ENCODE assay signal across 17 cellular contexts in genomic region chr9:11142965-11143738, GRCh38.
"Had no signal": no experiment of that assay in that cellular context is flagged by ENCODE, and none has a peak within 500 bp of the region (broad histone marks: within the 10 kb centered on the region; RNA-seq: fewer than 3 reads in every experiment).

No MANE protein-coding gene starts in this region.

- DNase-seq: KBM-7, MV-4-11, NCI-H1048, NCI-H1417, NCI-H1436 treated with DMSO at 0.1 percent for 48 hours, NCI-H1694, NCI-H187 treated with DMSO at 0.1 percent for 48 hours, NCI-H2029 treated with DMSO at 0.1 percent for 48 hours, NCI-H226, NCI-H446, NCI-H510A, NCI-H524 treated with DMSO at 0.1 percent for 48 hours, NCI-H774, SHP77, SK-N-SH had no signal

- H3K9me3 ChIP-seq: SK-N-SH had no signal

- H3K27ac ChIP-seq: RWPE1 had no signal

- ATAC-seq: Panc1 had no signal
